In the genomic region with DNA sequence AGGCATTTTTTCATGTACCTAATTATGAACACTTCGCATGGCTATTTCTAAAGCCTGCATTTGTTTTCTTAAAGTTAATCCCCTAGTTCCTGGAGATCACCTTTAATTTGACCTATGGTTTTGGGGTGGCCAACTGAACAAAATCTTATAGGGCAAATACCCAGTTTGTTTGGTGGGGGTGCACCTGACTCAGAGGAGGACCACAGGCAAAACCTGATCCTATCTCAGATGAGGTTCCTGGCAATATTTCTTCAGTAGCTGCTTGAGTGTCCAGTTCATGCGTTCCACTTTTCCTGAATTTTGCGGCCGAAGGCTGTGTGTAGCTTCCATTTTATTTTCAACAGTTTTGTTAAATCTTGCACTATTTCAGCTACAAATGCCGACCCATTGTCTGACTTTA, we compare ENCODE assay signal across 2 cellular contexts.
TF ChIP-seq lines count a peak whose summit lies in the region.

No MANE protein-coding gene starts in this region.

TF ChIP-seq in K562, 482 proteins besides CTCF, POLR2A, EP300 and RAD21:
- TF ChIP-seq KDM2B (CRISPR knock-in tag; IDR thresholded peaks at IDR 0.05) (no peak), ZNF311 (CRISPR knock-in tag; IDR thresholded peaks at IDR 0.05) (peak; percentile 52; the same call in 1 of the 2 replicates), HNRNPL (IDR thresholded peaks at IDR 0.05; ENCODE audit: low read depth, low read length) (no peak), RREB1 (CRISPR knock-in tag; IDR thresholded peaks at IDR 0.05) (0 out of 2 replicates have a peak, but pooled peaks have one; percentile 33), DMBX1 (CRISPR knock-in tag; IDR thresholded peaks at IDR 0.05; ENCODE audit: borderline replicate concordance) (peak; percentile 16; the same call in 1 of the 2 replicates), FOXK2 (conservative IDR thresholded peaks at IDR 0.05 in 1 of 2, IDR thresholded peaks at IDR 0.05 in 1 of 2; ENCODE audit: low read depth in 2 of 2) (no peak), FOSL1 (tag; conservative IDR thresholded peaks at IDR 0.05) (peak; percentile 17; the same call in 1 of the 2 replicates), ZNF583 (CRISPR knock-in tag; IDR thresholded peaks at IDR 0.05) (0 out of 2 replicates have a peak, but pooled peaks have one; percentile 24), SMAD4 (CRISPR knock-in tag; conservative IDR thresholded peaks at IDR 0.05) (0 out of 2 replicates have a peak, but pooled peaks have one; percentile 2)
- TF ChIP-seq, protein P1, sequence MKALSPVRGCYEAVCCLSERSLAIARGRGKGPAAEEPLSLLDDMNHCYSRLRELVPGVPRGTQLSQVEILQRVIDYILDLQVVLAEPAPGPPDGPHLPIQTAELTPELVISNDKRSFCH (CRISPR knock-in tag; IDR thresholded peaks at IDR 0.05): no peak
- TF ChIP-seq, protein P1 (tag; IDR thresholded peaks at IDR 0.05): 0 out of 2 replicates have a peak, but pooled peaks have one; percentile 50
- TF ChIP-seq, protein P2, sequence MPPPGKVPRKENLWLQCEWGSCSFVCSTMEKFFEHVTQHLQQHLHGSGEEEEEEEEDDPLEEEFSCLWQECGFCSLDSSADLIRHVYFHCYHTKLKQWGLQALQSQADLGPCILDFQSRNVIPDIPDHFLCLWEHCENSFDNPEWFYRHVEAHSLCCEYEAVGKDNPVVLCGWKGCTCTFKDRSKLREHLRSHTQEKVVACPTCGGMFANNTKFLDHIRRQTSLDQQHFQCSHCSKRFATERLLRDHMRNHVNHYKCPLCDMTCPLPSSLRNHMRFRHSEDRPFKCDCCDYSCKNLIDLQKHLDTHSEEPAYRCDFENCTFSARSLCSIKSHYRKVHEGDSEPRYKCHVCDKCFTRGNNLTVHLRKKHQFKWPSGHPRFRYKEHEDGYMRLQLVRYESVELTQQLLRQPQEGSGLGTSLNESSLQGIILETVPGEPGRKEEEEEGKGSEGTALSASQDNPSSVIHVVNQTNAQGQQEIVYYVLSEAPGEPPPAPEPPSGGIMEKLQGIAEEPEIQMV (tag; conservative IDR thresholded peaks at IDR 0.05; ENCODE audit: low read depth): 0 out of 2 replicates have a peak, but pooled peaks have one; percentile 33
TF ChIP-seq in K562: peak in this region for 8.

TF ChIP-seq in H1, 55 proteins besides CTCF, POLR2A, EP300 and RAD21:
- TF ChIP-seq POU5F1 (IDR thresholded peaks at IDR 0.05; ENCODE audit: low read depth, low read length): no peak
- no peak for TF ChIP-seq BCL11A (IDR thresholded peaks at IDR 0.05; ENCODE audit: low read depth in 2 of 2, low read length in 2 of 2)
- no peak for TF ChIP-seq HDAC6 (IDR thresholded peaks at IDR 0.05; ENCODE audit: low read depth, low read length)
- TF ChIP-seq RFX5 (IDR thresholded peaks at IDR 0.05; ENCODE audit: borderline replicate concordance, low read depth, low read length): no peak
- TF ChIP-seq SIRT6 (IDR thresholded peaks at IDR 0.05; ENCODE audit: low read length): no peak
- no peak for TF ChIP-seq EGR1 (IDR thresholded peaks at IDR 0.05; ENCODE audit: borderline replicate concordance, low read depth, low read length)
- TF ChIP-seq CHD7 (IDR thresholded peaks at IDR 0.05; ENCODE audit: insufficient replicate concordance, low read length): no peak
